ENCODE assay signal across 6 cellular contexts in genomic region chr2:3181416-3182010, GRCh38.
"Had no signal": no experiment of that assay in that cellular context is flagged by ENCODE, and none has a peak within 500 bp of the region (broad histone marks: within the 10 kb centered on the region; RNA-seq: fewer than 3 reads in every experiment).

No MANE protein-coding gene starts in this region.

- H2AFZ ChIP-seq: GM23338 had no signal

- H3K4me2 ChIP-seq: GM23338 had no signal

- ATAC-seq: GM23338, K562 had no signal

- H3K4me3 ChIP-seq: GM23338, K562 had no signal

- DNase-seq: H9, HCEC 1CT, IMR-90, KG1 had no signal
